In the genomic region with DNA sequence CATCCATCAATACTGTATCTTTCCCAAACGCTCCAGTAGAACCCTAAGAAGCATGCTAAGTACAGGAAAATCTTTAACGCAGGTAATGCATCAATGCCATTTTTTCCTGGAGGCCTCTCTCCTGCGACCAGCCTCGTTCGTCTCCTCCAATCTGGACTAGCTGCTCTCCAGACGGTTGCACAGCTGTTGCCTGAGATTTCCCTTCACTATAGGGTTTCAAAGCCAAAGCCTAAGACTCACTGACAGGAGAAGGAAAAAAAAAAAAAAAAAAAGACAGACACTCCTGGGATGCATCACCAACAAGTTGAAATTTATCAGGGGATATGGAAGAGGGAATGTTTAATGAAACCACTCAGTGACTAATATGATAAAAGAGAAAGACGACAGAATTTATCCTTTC, we compare ENCODE assay signal across 23 cellular contexts.
DNase-seq lines count a peak whose midpoint lies in the region; ATAC-seq and TF ChIP-seq lines count a peak whose summit lies in the region.
"Had no signal": no experiment of that assay in that cellular context is flagged by ENCODE, and none has a peak within 500 bp of the region (broad histone marks: within the 10 kb centered on the region; RNA-seq: fewer than 3 reads in every experiment).

No MANE protein-coding gene starts in this region.

- no peaks in the 10 kb centered on the region for H3K36me3 ChIP-seq in GM23338 (ENCODE audit: insufficient read depth)
- H3K36me3 ChIP-seq in neural progenitor cell = no peaks in the 10 kb centered on the region
- H3K36me3 ChIP-seq in mammary epithelial cell (ENCODE audit: insufficient read depth, low read length) = peaks cover 8% of the 10 kb centered on the region
- H3K36me3 ChIP-seq: neutrophil, SJSA1, thoracic aorta had no signal

- BruUV-seq in mammary epithelial cell (replicated peaks; lab: Mats Ljungman, UMichigan) = no TSS peak

- H3K36me3 Mint-ChIP-seq in GM23338 (ENCODE audit: low read depth) = peaks cover 18% of the 10 kb centered on the region; the same call in 1 of the 3 replicates
- H3K36me3 Mint-ChIP-seq in neural progenitor cell = peaks cover 33% of the 10 kb centered on the region
- H3K36me3 Mint-ChIP-seq: CD4-positive, CD25-positive, alpha-beta regulatory T cell had no signal

- WGBS in mammary epithelial cell (ENCODE audit: low coverage, missing lambda C conversion rate) = 84% methylated on average over 7 of the region's 7 CpGs

- ATAC-seq in GM23338 (no peak), GM19455 (IDR thresholded peaks at IDR 0.05; ENCODE audit: unreplicated experiment) (no peak), GM19035 (IDR thresholded peaks at IDR 0.05; ENCODE audit: unreplicated experiment) (no peak)
- ATAC-seq: activated CD8-positive, alpha-beta T cell treated with anti-CD3 and anti-CD28 coated beads for 36 hours; foreskin keratinocyte; stimulated activated memory B cell treated with anti-CD40 and anti-IgM and Interleukin-4, amounts not matched to agents 10 μg/mL and 1 μg/mL and 100 μg/mL, for 72 hours had no signal

- H3K4me3 Mint-ChIP-seq in GM23338 = no peak overlapping the region
- H3K4me3 Mint-ChIP-seq in neural progenitor cell = no peak overlapping the region
- H3K4me3 Mint-ChIP-seq: activated B cell treated with CpG ODN at 0.5 μM for 24 hours; activated CD8-positive, alpha-beta T cell treated with anti-CD3 and anti-CD28 coated beads for 36 hours; activated naive CD4-positive, alpha-beta T cell treated with anti-CD3 and anti-CD28 coated beads for 36 hours; activated T-cell treated with anti-CD3 and anti-CD28 coated beads, Interleukin-2, amount 50 U/mL, for 24 hours; stimulated activated memory B cell treated with anti-CD40 and anti-IgM and Interleukin-4, amounts not matched to agents 10 μg/mL and 1 μg/mL and 100 μg/mL, for 72 hours had no signal

- H3K4me3 ChIP-seq in GM23338 (no peak overlapping the region), neural progenitor cell (no peak overlapping the region), mammary epithelial cell (replicated peaks in 1 of 3; ENCODE audit: insufficient read depth in 1 of 3, low read depth in 2 of 3, low read length in 3 of 3) (no peak overlapping the region)
- H3K4me3 ChIP-seq: SJSA1, thoracic aorta had no signal

- H4K20me1 ChIP-seq in GM23338 (replicated peaks; ENCODE audit: insufficient read depth) = no peaks in the 10 kb centered on the region
- H4K20me1 ChIP-seq in neural progenitor cell (ENCODE audit: low read depth) = peaks cover 59% of the 10 kb centered on the region
- peaks cover under 1% of the 10 kb centered on the region for H4K20me1 ChIP-seq in mammary epithelial cell (ENCODE audit: insufficient read depth, low read length)

- H3K9me3 Mint-ChIP-seq in GM23338 (no peaks in the 10 kb centered on the region), neural progenitor cell (peaks cover 20% of the 10 kb centered on the region)
- H3K9me3 Mint-ChIP-seq: activated B cell treated with CpG ODN at 0.5 μM for 24 hours; activated CD8-positive, alpha-beta T cell treated with anti-CD3 and anti-CD28 coated beads for 36 hours; activated naive CD4-positive, alpha-beta T cell treated with anti-CD3 and anti-CD28 coated beads for 36 hours; activated T-cell treated with anti-CD3 and anti-CD28 coated beads, Interleukin-2, amount 50 U/mL, for 24 hours; stimulated activated memory B cell treated with anti-CD40 and anti-IgM and Interleukin-4, amounts not matched to agents 10 μg/mL and 1 μg/mL and 100 μg/mL, for 72 hours had no signal

- H3F3A ChIP-seq in GM23338 (replicated peaks; ENCODE audit: low read depth) (no peaks in the 10 kb centered on the region), neural progenitor cell (ENCODE audit: low read depth) (peaks cover 11% of the 10 kb centered on the region)

- no peaks in the 10 kb centered on the region for H3K9me2 ChIP-seq in GM23338 (ENCODE audit: insufficient read depth)

- DNase-seq in GM23338 (ENCODE audit: low spot score) = no peak
- peak; percentile 81 for DNase-seq in NCI-H446 treated with DMSO at 0.1 percent for 48 hours (lab: John Stamatoyannopoulos, UW)
- peak; percentile 67 for DNase-seq in cerebellum (ENCODE audit: low spot score)
- peak; percentile 80 for DNase-seq in myocyte (ENCODE audit: low read depth)
- DNase-seq in neural progenitor cell (ENCODE audit: low spot score) = no peak
- no peak for DNase-seq in mammary epithelial cell
- DNase-seq: activated B cell treated with CpG ODN at 0.5 μM for 24 hours; activated CD8-positive, alpha-beta T cell treated with anti-CD3 and anti-CD28 coated beads for 36 hours; activated naive CD4-positive, alpha-beta T cell treated with anti-CD3 and anti-CD28 coated beads for 36 hours; activated T-cell treated with anti-CD3 and anti-CD28 coated beads, Interleukin-2, amount 50 U/mL, for 24 hours; aorta; CD4-positive, CD25-positive, alpha-beta regulatory T cell; DND-41; foreskin keratinocyte; KG1; NCI-H2081; NCI-H69 had no signal

- no peak overlapping the region for H3K9ac ChIP-seq in neural progenitor cell
- no peak overlapping the region for H3K9ac ChIP-seq in mammary epithelial cell (ENCODE audit: insufficient read depth, low read length)

- no peak overlapping the region for H2AFZ ChIP-seq in GM23338
- no peak overlapping the region for H2AFZ ChIP-seq in neural progenitor cell (replicated peaks)
- H2AFZ ChIP-seq in mammary epithelial cell (ENCODE audit: low read depth, low read length) = no peak overlapping the region

- H3K27me3 Mint-ChIP-seq in GM23338 (ENCODE audit: insufficient read depth, low read depth, poor library complexity) = peaks cover 3% of the 10 kb centered on the region
- H3K27me3 Mint-ChIP-seq in neural progenitor cell (ENCODE audit: insufficient read depth, low read depth) = no peaks in the 10 kb centered on the region
- H3K27me3 Mint-ChIP-seq: activated B cell treated with CpG ODN at 0.5 μM for 24 hours; activated CD8-positive, alpha-beta T cell treated with anti-CD3 and anti-CD28 coated beads for 36 hours; activated T-cell treated with anti-CD3 and anti-CD28 coated beads, Interleukin-2, amount 50 U/mL, for 24 hours; CD4-positive, CD25-positive, alpha-beta regulatory T cell; stimulated activated memory B cell treated with anti-CD40 and anti-IgM and Interleukin-4, amounts not matched to agents 10 μg/mL and 1 μg/mL and 100 μg/mL, for 72 hours had no signal

- no peak for TF ChIP-seq CTCF in GM23338 (conservative IDR thresholded peaks at IDR 0.05; ENCODE audit: low read depth in 2 of 2)
- TF ChIP-seq CTCF in neural progenitor cell (IDR thresholded peaks at IDR 0.05) = no peak
- TF ChIP-seq CTCF in mammary epithelial cell (conservative IDR thresholded peaks at IDR 0.05 in 1 of 2, IDR thresholded peaks at IDR 0.05 in 1 of 2; ENCODE audit: extremely low read depth in 1 of 2, insufficient read depth in 1 of 2, low read depth in 1 of 2, low read length in 2 of 2) = no peak

- no peaks in the 10 kb centered on the region for H3K9me3 ChIP-seq in neural progenitor cell (ENCODE audit: low read depth)
- no peaks in the 10 kb centered on the region for H3K9me3 ChIP-seq in mammary epithelial cell (replicated peaks; ENCODE audit: insufficient read depth, low read length)
- H3K9me3 ChIP-seq: neutrophil, SJSA1, thoracic aorta had no signal

- H3K27ac Mint-ChIP-seq in GM23338 (peak overlapping the region; percentile 49; the same call in 1 of the 2 replicates), neural progenitor cell (no peak overlapping the region)
- H3K27ac Mint-ChIP-seq: activated B cell treated with CpG ODN at 0.5 μM for 24 hours; activated CD8-positive, alpha-beta T cell treated with anti-CD3 and anti-CD28 coated beads for 36 hours; activated naive CD4-positive, alpha-beta T cell treated with anti-CD3 and anti-CD28 coated beads for 36 hours; activated T-cell treated with anti-CD3 and anti-CD28 coated beads, Interleukin-2, amount 50 U/mL, for 24 hours; CD4-positive, CD25-positive, alpha-beta regulatory T cell; stimulated activated memory B cell treated with anti-CD40 and anti-IgM and Interleukin-4, amounts not matched to agents 10 μg/mL and 1 μg/mL and 100 μg/mL, for 72 hours had no signal

- dilution Hi-C loops in mammary epithelial cell (cut with HindIII; ENCODE audit: low sequenced_read_pairs) = no loop called here

- intact Hi-C loops in mammary epithelial cell (cut with micrococcal nuclease) = no loop called here

- H3K4me2 ChIP-seq in GM23338 = no peak overlapping the region
- no peak overlapping the region for H3K4me2 ChIP-seq in neural progenitor cell
- no peak overlapping the region for H3K4me2 ChIP-seq in mammary epithelial cell (ENCODE audit: insufficient read depth, low read depth, low read length)

- no peaks in the 10 kb centered on the region for H3K27me3 ChIP-seq in GM23338 (ENCODE audit: insufficient read depth)
- no peaks in the 10 kb centered on the region for H3K27me3 ChIP-seq in neural progenitor cell
- no peaks in the 10 kb centered on the region for H3K27me3 ChIP-seq in mammary epithelial cell (ENCODE audit: insufficient read depth, low read length)
- H3K27me3 ChIP-seq: foreskin keratinocyte, neutrophil, SJSA1 had no signal

- H3K4me1 ChIP-seq in GM23338 (ENCODE audit: insufficient read depth) (peaks cover 82% of the 10 kb centered on the region), neural progenitor cell (peaks cover 16% of the 10 kb centered on the region), mammary epithelial cell (ENCODE audit: insufficient read depth, low read length) (no peaks in the 10 kb centered on the region)
- H3K4me1 ChIP-seq: foreskin keratinocyte had no signal

- in situ Hi-C loops in mammary epithelial cell (cut with MboI; ENCODE audit: low sequenced_read_pairs in 2 of 2) = no loop called here

- 0 out of 2 replicates have a peak overlapping the region, but pooled peaks have one; percentile 32 for H3K27ac ChIP-seq in GM23338 (ENCODE audit: low read depth)
- no peak overlapping the region for H3K27ac ChIP-seq in neural progenitor cell
- H3K27ac ChIP-seq in mammary epithelial cell (ENCODE audit: insufficient read depth, low read depth, low read length) = no peak overlapping the region
- H3K27ac ChIP-seq: foreskin keratinocyte, neutrophil, SJSA1, thoracic aorta had no signal

- CTCF ChIA-PET in mammary epithelial cell (lab: Charles Lee; ENCODE audit: low non-redundant PET) = no interaction called here

- peaks cover 73% of the 10 kb centered on the region for H3K4me1 Mint-ChIP-seq in GM23338
- H3K4me1 Mint-ChIP-seq in neural progenitor cell = no peaks in the 10 kb centered on the region
- H3K4me1 Mint-ChIP-seq: activated B cell treated with CpG ODN at 0.5 μM for 24 hours had no signal

- H3K79me2 ChIP-seq in GM23338 (replicated peaks; ENCODE audit: insufficient read depth) (peaks cover 85% of the 10 kb centered on the region), neural progenitor cell (ENCODE audit: low read depth) (peaks cover 100% of the 10 kb centered on the region), mammary epithelial cell (ENCODE audit: insufficient read depth, low read length) (peaks cover 96% of the 10 kb centered on the region)

Comparison
In these comparisons a context has a peak if more than half of its experiments do, and no peak if none do; other contexts are left out.
1. DNase-seq: peak in NCI-H446 treated with DMSO at 0.1 percent for 48 hours (single experiment), cerebellum (single experiment) and myocyte (single experiment); none in GM23338 (single experiment), neural progenitor cell (single experiment) and mammary epithelial cell (single experiment).